Comparison of ENCODE assay signal across 5 cellular contexts in the genomic region with DNA sequence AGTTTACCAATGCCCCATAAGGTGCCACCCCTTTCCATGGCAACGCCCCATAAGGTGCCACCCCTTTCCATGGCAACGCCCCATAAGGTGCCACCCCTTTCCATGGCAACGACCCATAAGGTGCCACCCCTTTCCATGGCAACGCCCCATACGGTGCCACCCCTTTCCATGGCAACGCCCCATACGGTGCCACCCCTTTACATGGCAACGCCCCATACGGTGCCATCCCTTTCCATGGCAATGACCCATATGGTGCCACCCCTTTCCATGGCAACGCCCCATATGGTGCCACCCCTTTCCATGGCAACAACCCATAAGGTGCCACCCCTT.
DNase-seq lines count a peak whose midpoint lies in the region; ATAC-seq and TF ChIP-seq lines count a peak whose summit lies in the region.
"Not testable (repeated sequence)": the region's sequence is repeated elsewhere in the genome, so short reads cannot be mapped to it uniquely, and the experiment has no call there.

No MANE protein-coding gene starts in this region.

- H3K36me3 ChIP-seq in HCT116 (ENCODE audit: control insufficient read depth in 1 of 2, insufficient read depth in 2 of 2, low read length in 2 of 2) = not testable (repeated sequence)

- peaks cover 14% of the 10 kb centered on the region for H3K4me1 Mint-ChIP-seq in activated CD8-positive, alpha-beta T cell treated with anti-CD3 and anti-CD28 coated beads, Interleukin-2, amount 10 ng/mL, durations not matched to agents 7 days and 5 days (ENCODE audit: low read depth)
- not testable (repeated sequence) for H3K4me1 Mint-ChIP-seq in chondrocyte (ENCODE audit: low read depth)

- H3K27me3 Mint-ChIP-seq in activated CD8-positive, alpha-beta T cell treated with anti-CD3 and anti-CD28 coated beads, Interleukin-2, amount 10 ng/mL, durations not matched to agents 7 days and 5 days (ENCODE audit: low read depth); chondrocyte (ENCODE audit: low read depth): not testable (repeated sequence)

- not testable (repeated sequence) for TF ChIP-seq RAD21 in HCT116 (IDR thresholded peaks at IDR 0.05; ENCODE audit: low read depth)

- 0 out of 2 replicates have a peak, but pooled peaks have one; percentile 28 for ATAC-seq in HCT116
- ATAC-seq in activated CD8-positive, alpha-beta T cell treated with anti-CD3 and anti-CD28 coated beads, Interleukin-2, amount 10 ng/mL, durations not matched to agents 7 days and 5 days = not testable (repeated sequence)

- not testable (repeated sequence) for BruUV-seq in HCT116 (replicated peaks; lab: Mats Ljungman, UMichigan)

- H3K36me3 Mint-ChIP-seq in activated CD8-positive, alpha-beta T cell treated with anti-CD3 and anti-CD28 coated beads, Interleukin-2, amount 10 ng/mL, durations not matched to agents 7 days and 5 days (ENCODE audit: low read depth); chondrocyte (ENCODE audit: low read depth): not testable (repeated sequence)

- TF ChIP-seq POLR2A in HCT116 (IDR thresholded peaks at IDR 0.05; ENCODE audit: borderline replicate concordance, extremely low read depth, insufficient read depth, insufficient read length) = not testable (repeated sequence)

- not testable (repeated sequence) for H3K4me3 ChIP-seq in HCT116 (replicated peaks in 1 of 2; ENCODE audit: low read depth in 1 of 2, low read length in 2 of 2)

- TF ChIP-seq CTCF in HCT116 (IDR thresholded peaks at IDR 0.05 in 2 of 3, conservative IDR thresholded peaks at IDR 0.05 in 1 of 3; ENCODE audit: borderline replicate concordance in 1 of 3, insufficient read depth in 1 of 3, low read depth in 2 of 3, low read length in 2 of 3); chondrocyte (IDR thresholded peaks at IDR 0.05): not testable (repeated sequence)

- POLR2A ChIA-PET in HCT116 (lab: Charles Lee); activated CD8-positive, alpha-beta T cell treated with anti-CD3 and anti-CD28 coated beads, Interleukin-2, amount 10 ng/mL, durations not matched to agents 7 days and 5 days (lab: Charles Lee): not testable (repeated sequence)

- intact Hi-C loops in HCT116 (cut with micrococcal nuclease) = not testable (repeated sequence)

- not testable (repeated sequence) for H3K9ac ChIP-seq in HCT116 (ENCODE audit: low read length)

- H3K4me3 Mint-ChIP-seq in activated CD8-positive, alpha-beta T cell treated with anti-CD3 and anti-CD28 coated beads, Interleukin-2, amount 10 ng/mL, durations not matched to agents 7 days and 5 days; chondrocyte (ENCODE audit: unreplicated experiment): not testable (repeated sequence)

- H3K27ac Mint-ChIP-seq in activated CD8-positive, alpha-beta T cell treated with anti-CD3 and anti-CD28 coated beads, Interleukin-2, amount 10 ng/mL, durations not matched to agents 7 days and 5 days; chondrocyte (ENCODE audit: unreplicated experiment): not testable (repeated sequence)

- CTCF ChIA-PET in HCT116 (lab: Charles Lee); activated CD8-positive, alpha-beta T cell treated with anti-CD3 and anti-CD28 coated beads, Interleukin-2, amount 10 ng/mL, durations not matched to agents 7 days and 5 days (lab: Charles Lee): not testable (repeated sequence)

- RAD21 ChIA-PET in HCT116 (lab: Charles Lee; ENCODE audit: low non-redundant PET in 1 of 2, low total read pairs in 2 of 2, uncharacterized antibody in 2 of 2, unreplicated experiment in 2 of 2) = not testable (repeated sequence)

- DNase-seq in HCT116 (ENCODE audit: low read depth, low spot score) = not testable (repeated sequence)
- DNase-seq in NCI-H69 (lab: John Stamatoyannopoulos, UW) (peak; percentile 24), chondrocyte (ENCODE audit: low spot score) (peak; percentile 52), mesenteric fat pad (ENCODE audit: low spot score) (peak; percentile 30)
- DNase-seq in activated CD8-positive, alpha-beta T cell treated with anti-CD3 and anti-CD28 coated beads, Interleukin-2, amount 10 ng/mL, durations not matched to agents 7 days and 5 days = peak; percentile 10

- not testable (repeated sequence) for H3K9me3 ChIP-seq in HCT116 (ENCODE audit: control insufficient read depth in 1 of 2, insufficient read depth in 1 of 2, low read depth in 1 of 2, low read length in 2 of 2)

- H3K4me2 ChIP-seq in HCT116 (ENCODE audit: low read length) = not testable (repeated sequence)

- not testable (repeated sequence) for H3K27me3 ChIP-seq in HCT116 (ENCODE audit: insufficient read depth, low read length)

- not testable (repeated sequence) for H3K27ac ChIP-seq in HCT116 (ENCODE audit: low read depth, low read length)

- H2AFZ ChIP-seq in HCT116 (ENCODE audit: low read depth, low read length, poor library complexity, severe bottlenecking) = not testable (repeated sequence)

- H4K20me1 ChIP-seq in HCT116 (ENCODE audit: insufficient read depth) = not testable (repeated sequence)

- H3K4me1 ChIP-seq in HCT116 (ENCODE audit: control insufficient read depth in 1 of 2, insufficient read depth in 2 of 2, low read length in 2 of 2) = not testable (repeated sequence)

- H3K9me3 Mint-ChIP-seq in activated CD8-positive, alpha-beta T cell treated with anti-CD3 and anti-CD28 coated beads, Interleukin-2, amount 10 ng/mL, durations not matched to agents 7 days and 5 days (ENCODE audit: insufficient read depth) = not testable (repeated sequence)
- H3K9me3 Mint-ChIP-seq in chondrocyte (ENCODE audit: low read depth) = peaks cover 11% of the 10 kb centered on the region

- not testable (repeated sequence) for H3K9me2 ChIP-seq in HCT116 (ENCODE audit: insufficient read depth)

- not testable (repeated sequence) for H3K79me2 ChIP-seq in HCT116 (ENCODE audit: insufficient read depth, low read length)
